In the genomic region with DNA sequence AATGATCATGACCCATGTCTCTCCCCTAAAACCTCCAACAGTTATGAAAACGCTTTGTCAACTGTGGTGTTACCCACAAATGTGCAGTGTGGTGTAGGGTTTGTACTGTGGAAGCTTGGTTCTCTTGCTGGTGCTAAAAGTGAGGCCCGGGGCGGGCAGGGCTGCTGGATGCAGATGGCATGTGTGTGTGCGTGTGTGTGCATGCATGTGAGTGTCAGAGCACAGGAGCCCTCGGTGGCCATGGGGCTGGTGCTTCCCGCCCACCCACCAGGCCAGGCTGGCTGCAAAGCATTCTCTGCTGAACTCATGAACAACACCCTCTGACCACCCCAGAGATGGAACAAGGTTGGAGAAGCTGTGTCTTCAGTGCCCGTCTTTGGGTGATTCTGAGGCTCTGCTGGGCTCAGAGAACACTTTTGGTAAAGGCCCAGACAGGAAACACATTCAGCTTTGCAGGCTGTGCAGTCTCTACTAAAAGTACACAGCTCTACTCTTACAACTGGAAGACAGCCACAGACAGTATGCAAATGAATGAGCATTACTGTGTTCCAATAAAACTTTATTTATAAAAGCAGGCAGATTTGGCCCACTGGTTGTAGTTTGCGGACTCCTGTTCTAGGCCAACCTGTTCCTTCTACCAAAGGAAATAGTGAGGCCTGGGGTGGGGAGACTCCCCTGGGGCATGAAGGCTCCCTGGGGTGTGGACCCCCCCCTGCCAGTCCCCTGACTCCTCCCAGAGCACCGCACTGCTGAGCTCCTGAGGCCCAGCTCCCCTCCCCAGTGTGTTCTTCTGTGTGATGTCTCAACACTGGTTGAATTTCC, we compare ENCODE assay signal across 23 cellular contexts.
DNase-seq lines count a peak whose midpoint lies in the region; ATAC-seq and TF ChIP-seq lines count a peak whose summit lies in the region.
"Had no signal": no experiment of that assay in that cellular context is flagged by ENCODE, and none has a peak within 500 bp of the region (broad histone marks: within the 10 kb centered on the region; RNA-seq: fewer than 3 reads in every experiment).

No MANE protein-coding gene starts in this region.

- CTCF ChIA-PET in RWPE1 (lab: Yijun Ruan, JAX), result no interaction called here

- TF ChIP-seq CTCF in RWPE1 (conservative IDR thresholded peaks at IDR 0.05; ENCODE audit: low read depth), result no peak
- TF ChIP-seq CTCF in spleen (IDR thresholded peaks at IDR 0.05 in 8 of 11, conservative IDR thresholded peaks at IDR 0.05 in 3 of 11), result no peak

- H3K4me3 ChIP-seq in spleen, result no peak overlapping the region
- H3K4me3 ChIP-seq: hepatocyte, thyroid gland had no signal

- H3K36me3 ChIP-seq in spleen, result no peaks in the 10 kb centered on the region
- H3K36me3 ChIP-seq: thyroid gland had no signal

- H3K27ac Mint-ChIP-seq in effector memory CD8-positive, alpha-beta T cell, result peak overlapping the region; percentile 84 to 95
- H3K27ac Mint-ChIP-seq: activated naive CD8-positive, alpha-beta T cell had no signal

- no peaks in the 10 kb centered on the region for H3K9me3 ChIP-seq in spleen
- H3K9me3 ChIP-seq: thyroid gland had no signal

- H3K4me1 Mint-ChIP-seq in effector memory CD8-positive, alpha-beta T cell (ENCODE audit: low read depth in 2 of 2), result peaks cover 67 to 74% of the 10 kb centered on the region in 2 donors

- H3K4me3 Mint-ChIP-seq in effector memory CD8-positive, alpha-beta T cell, result peak overlapping the region; percentile 58 to 63
- H3K4me3 Mint-ChIP-seq: activated naive CD8-positive, alpha-beta T cell had no signal

- peak; percentile 44 for DNase-seq in NK-92 treated with Interleukin-12 subunit alpha and Interleukin-12 subunit beta, amount 100 ng/mL, for 24 hours (lab: John Stamatoyannopoulos, UW)
- DNase-seq in NK-92 (lab: John Stamatoyannopoulos, UW; ENCODE audit: unreplicated experiment), result no peak
- DNase-seq in RWPE1 (ENCODE audit: low spot score), result no peak
- DNase-seq in effector memory CD8-positive, alpha-beta T cell, result peak; percentile 42 to 48 (median 46)
- DNase-seq in posterior vena cava (ENCODE audit: low spot score), result peak; percentile 46
- no peak for DNase-seq in spleen
- DNase-seq in activated naive CD4-positive, alpha-beta T cell treated with Interleukin-2 at 50 U/mL for 16 hours, result no peak
- DNase-seq: activated CD4-positive, alpha-beta T cell treated with anti-CD3 and anti-CD28 coated beads, Interleukin-2, amount 50 U/mL, for 1 hour; activated T-cell treated with anti-CD3 and anti-CD28 coated beads, Interleukin-2, amount 50 U/mL, for 1 hour; Calu3; effector CD8-positive, alpha-beta T cell; EL; GOT3; NCI-H1417; NCI-H2081 treated with DMSO at 0.1 percent for 48 hours; small intestine; stimulated activated naive CD4-positive, alpha-beta T cell treated with Interleukin-2 at 50 U/mL for 16 hours; T-helper 9 cell; thyroid gland had no signal

- intact Hi-C loops in posterior vena cava (cut with DNase I), result no loop called here
- intact Hi-C loops in spleen (cut with DNase I; ENCODE audit: low total_unique reads), result no loop called here

- no peaks in the 10 kb centered on the region for H3K27me3 Mint-ChIP-seq in effector memory CD8-positive, alpha-beta T cell

- no peak for TF ChIP-seq POLR2A in spleen (IDR thresholded peaks at IDR 0.05)

- H3K36me3 Mint-ChIP-seq in effector memory CD8-positive, alpha-beta T cell (ENCODE audit: insufficient read depth), result no peaks in the 10 kb centered on the region

- WGBS in spleen, 5 donors, result 76 to 91% (median 81%) methylated on average over 7 to 9 of the region's 9 CpGs

- ATAC-seq in effector memory CD8-positive, alpha-beta T cell (replicated peaks), result peak; percentile 66
- ATAC-seq in HG03135 (IDR thresholded peaks at IDR 0.05; ENCODE audit: unreplicated experiment), result no peak

- POLR2A ChIA-PET in RWPE1 (lab: Yijun Ruan, JAX; ENCODE audit: low non-redundant PET), result no interaction called here

- H3K27ac ChIP-seq in RWPE1 (peak overlapping the region; percentile 78), spleen (peak overlapping the region in 4 of 8 donors; percentile 37 to 74 (median 69))
- H3K27ac ChIP-seq: 22Rv1, hepatocyte, thyroid gland had no signal

- no peaks in the 10 kb centered on the region for H3K9me3 Mint-ChIP-seq in effector memory CD8-positive, alpha-beta T cell

- H3K4me1 ChIP-seq in spleen, result peaks cover 0 to 41% (median 12%) of the 10 kb centered on the region in 6 donors
- H3K4me1 ChIP-seq: thyroid gland had no signal

- H3K27me3 ChIP-seq in spleen (replicated peaks in 1 of 7), result peaks cover 0 to 2% (median 0%) of the 10 kb centered on the region in 7 donors
- H3K27me3 ChIP-seq: hepatocyte, thyroid gland had no signal

Comparison
In these comparisons a context has a peak if more than half of its experiments do, and no peak if none do; other contexts are left out.
1. DNase-seq: peak in NK-92 treated with Interleukin-12 subunit alpha and Interleukin-12 subunit beta, amount 100 ng/mL, for 24 hours (single experiment), effector memory CD8-positive, alpha-beta T cell (3 of 3) and posterior vena cava (single experiment); none in NK-92 (single experiment), RWPE1 (single experiment), spleen (single experiment) and activated naive CD4-positive, alpha-beta T cell treated with Interleukin-2 at 50 U/mL for 16 hours (single experiment).